Comparison of ENCODE assay signal across 8 cellular contexts in the genomic region with DNA sequence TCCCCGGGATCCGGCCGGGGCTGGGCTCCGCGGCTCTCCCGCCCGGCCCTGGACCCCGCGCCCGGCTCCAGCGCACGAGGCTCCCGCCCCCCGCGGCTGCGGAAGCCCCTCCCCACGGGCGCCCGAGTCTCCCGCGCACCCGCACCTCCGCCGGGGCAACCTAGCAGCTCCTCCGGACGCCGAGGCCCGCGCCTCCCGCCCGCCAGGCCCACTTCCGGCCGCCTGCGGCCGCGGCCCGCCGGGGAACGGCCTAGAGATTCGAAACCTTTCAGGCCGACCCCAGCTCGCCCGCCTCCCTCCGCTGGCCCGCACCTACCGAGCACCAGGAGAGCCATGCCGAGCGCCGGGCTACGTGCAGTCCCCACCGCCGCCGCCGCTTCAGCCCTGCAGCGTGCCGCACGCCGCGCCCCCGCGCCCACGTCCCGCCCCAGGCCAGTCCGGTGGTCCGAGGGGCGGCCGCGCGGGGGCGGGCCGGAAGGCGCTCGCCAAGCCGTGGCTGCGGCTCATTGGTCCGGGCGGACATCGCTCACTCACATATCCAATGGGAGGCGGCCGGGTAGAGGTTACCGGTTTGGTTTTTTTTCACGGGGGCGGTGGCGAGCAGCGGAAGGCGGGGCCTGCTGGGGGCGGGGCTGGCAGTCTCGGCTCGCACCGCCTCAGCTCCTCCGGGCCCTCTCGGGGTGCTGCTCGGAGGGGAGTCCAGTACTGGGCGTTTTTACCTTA. TPM values are rescaled to one million over a fixed set of nuclear protein-coding genes. Genes with fewer than 3 reads are reported as not detected.
A peak's percentile ranks its signal among the peaks of the same experiment; 100 is the strongest.
DNase-seq lines count a peak whose midpoint lies in the region; ATAC-seq and TF ChIP-seq lines count a peak whose summit lies in the region.

A gene with protein sequence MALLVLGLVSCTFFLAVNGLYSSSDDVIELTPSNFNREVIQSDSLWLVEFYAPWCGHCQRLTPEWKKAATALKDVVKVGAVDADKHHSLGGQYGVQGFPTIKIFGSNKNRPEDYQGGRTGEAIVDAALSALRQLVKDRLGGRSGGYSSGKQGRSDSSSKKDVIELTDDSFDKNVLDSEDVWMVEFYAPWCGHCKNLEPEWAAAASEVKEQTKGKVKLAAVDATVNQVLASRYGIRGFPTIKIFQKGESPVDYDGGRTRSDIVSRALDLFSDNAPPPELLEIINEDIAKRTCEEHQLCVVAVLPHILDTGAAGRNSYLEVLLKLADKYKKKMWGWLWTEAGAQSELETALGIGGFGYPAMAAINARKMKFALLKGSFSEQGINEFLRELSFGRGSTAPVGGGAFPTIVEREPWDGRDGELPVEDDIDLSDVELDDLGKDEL (minus strand): TSS at position 424 of the 723 bp plus-strand sequence. CDS start 89 bp downstream, at position 335.

- peaks cover 26% of the 10 kb centered on the region for H3K36me3 Mint-ChIP-seq in T-helper 2 cell treated with Interferon-gamma antibody and Interleukin-4, amounts not matched to agents 5 μg/mL and 100 μg/mL, for 36 hours (ENCODE audit: low read depth)

- H3K27me3 ChIP-seq in ascending aorta (no peaks in the 10 kb centered on the region), right cardiac atrium (ENCODE audit: control insufficient read depth, insufficient read depth) (no peaks in the 10 kb centered on the region), rectal smooth muscle tissue (ENCODE audit: control insufficient read depth, insufficient read depth, low read length) (no peaks in the 10 kb centered on the region), vagina (no peaks in the 10 kb centered on the region)

- H3K4me1 ChIP-seq in ascending aorta: peaks cover 0 to 20% of the 10 kb centered on the region in 2 donors
- peaks cover 11% of the 10 kb centered on the region for H3K4me1 ChIP-seq in right cardiac atrium (ENCODE audit: control insufficient read depth, insufficient read depth, low read length)
- H3K4me1 ChIP-seq in rectal smooth muscle tissue (ENCODE audit: control insufficient read depth, insufficient read depth, low read length): peaks cover 11% of the 10 kb centered on the region
- peaks cover 44% of the 10 kb centered on the region for H3K4me1 ChIP-seq in vagina

- H3K4me3 Mint-ChIP-seq in T-helper 2 cell treated with Interferon-gamma antibody and Interleukin-4, amounts not matched to agents 5 μg/mL and 100 μg/mL, for 36 hours: peak within 1 kb of the TSS; percentile 92

- H3K27ac Mint-ChIP-seq in T-helper 2 cell treated with Interferon-gamma antibody and Interleukin-4, amounts not matched to agents 5 μg/mL and 100 μg/mL, for 36 hours: peak within 1 kb of the TSS; percentile 90

- peak; percentile 64 for ATAC-seq in GM18508 (IDR thresholded peaks at IDR 0.05; ENCODE audit: insufficient read depth, unreplicated experiment)
- ATAC-seq in HG02981 (IDR thresholded peaks at IDR 0.05; ENCODE audit: unreplicated experiment): peak; percentile 90
- peak; percentile 99 to 100 for ATAC-seq in right cardiac atrium

- peak within 1 kb of the TSS; percentile 66 for H3K9ac ChIP-seq in rectal smooth muscle tissue (ENCODE audit: low read length)

- no peaks in the 10 kb centered on the region for H3K9me3 ChIP-seq in ascending aorta
- H3K9me3 ChIP-seq in right cardiac atrium (ENCODE audit: control insufficient read depth, low read length): no peaks in the 10 kb centered on the region
- no peaks in the 10 kb centered on the region for H3K9me3 ChIP-seq in vagina

- peaks cover 33% of the 10 kb centered on the region for H3K4me1 Mint-ChIP-seq in T-helper 2 cell treated with Interferon-gamma antibody and Interleukin-4, amounts not matched to agents 5 μg/mL and 100 μg/mL, for 36 hours (ENCODE audit: low read depth)

- intact Hi-C loops in ascending aorta (cut with DNase I): loop anchor here (1.0 to 5.0 kb wide), 10 partner anchors 96 to 1905 kb away; partner anchors contain the start of genes HPCAL1, LPIN1, NOL10 and ODC1
- intact Hi-C loops in right cardiac atrium (cut with DNase I): no loop called here
- intact Hi-C loops in vagina (cut with DNase I): loop anchor here (10.0 kb wide), 1 partner anchor 642 kb away; no protein-coding TSS in a partner anchor

- H3K4me3 ChIP-seq in ascending aorta (peak within 1 kb of the TSS; percentile 68 to 74), right cardiac atrium (ENCODE audit: low read length) (peak within 1 kb of the TSS; percentile 65), rectal smooth muscle tissue (ENCODE audit: low read length) (peak within 1 kb of the TSS; percentile 80), vagina (peak within 1 kb of the TSS; percentile 68 to 90)

- DNase-seq in NCI-H2029 (lab: John Stamatoyannopoulos, UW): peak; percentile 89
- DNase-seq in T-helper 2 cell treated with Interferon-gamma antibody and Interleukin-4, amounts not matched to agents 5 μg/mL and 100 μg/mL, for 36 hours (ENCODE audit: low spot score): peak; percentile 96
- peak; percentile 89 to 98 for DNase-seq in ascending aorta (ENCODE audit: low spot score in 2 of 2)
- peak; percentile 97 to 99 (median 99) for DNase-seq in right cardiac atrium
- peak in 1 of 2 donors; percentile 97 for DNase-seq in vagina (ENCODE audit: extremely low spot score in 2 of 2)

- no peaks in the 10 kb centered on the region for H3K36me3 ChIP-seq in ascending aorta
- no peaks in the 10 kb centered on the region for H3K36me3 ChIP-seq in rectal smooth muscle tissue (ENCODE audit: control insufficient read depth, insufficient read depth, low read length)
- H3K36me3 ChIP-seq in vagina: no peaks in the 10 kb centered on the region

- H3K27ac ChIP-seq in ascending aorta: peak within 1 kb of the TSS; percentile 71 to 81
- peak within 1 kb of the TSS; percentile 50 for H3K27ac ChIP-seq in right cardiac atrium (ENCODE audit: low read length)
- H3K27ac ChIP-seq in rectal smooth muscle tissue (ENCODE audit: low read depth, low read length): peak within 1 kb of the TSS; percentile 77
- H3K27ac ChIP-seq in vagina: peak within 1 kb of the TSS; percentile 83

- H3K27me3 Mint-ChIP-seq in T-helper 2 cell treated with Interferon-gamma antibody and Interleukin-4, amounts not matched to agents 5 μg/mL and 100 μg/mL, for 36 hours (ENCODE audit: low read depth): peaks cover 18% of the 10 kb centered on the region

- TF ChIP-seq POLR2A in vagina (IDR thresholded peaks at IDR 0.05): peak in 1 of 2 donors; percentile 69

- TF ChIP-seq CTCF in ascending aorta (IDR thresholded peaks at IDR 0.05): peak in 1 of 3 experiments; percentile 43
- TF ChIP-seq CTCF in vagina (IDR thresholded peaks at IDR 0.05): no peak

- H3K9me3 Mint-ChIP-seq in T-helper 2 cell treated with Interferon-gamma antibody and Interleukin-4, amounts not matched to agents 5 μg/mL and 100 μg/mL, for 36 hours: no peaks in the 10 kb centered on the region

- WGBS in right cardiac atrium: under 1% methylated on average over 94 of the region's 94 CpGs

RNA-seq across cellular contexts. Expression of the gene that starts here (rescaled TPM):
- 56.4 TPM for total RNA-seq in ascending aorta
- total RNA-seq in right cardiac atrium: 100 to 1,000 TPM in 3 of 4 donors, 10 to 100 TPM in 1; 86.7 to 148 (median 133) TPM
- 75.7 TPM for polyA plus RNA-seq in right cardiac atrium
- 55.0 TPM for total RNA-seq in vagina

Comparison
In these comparisons a context has a peak if more than half of its experiments do, and no peak if none do; other contexts are left out.
1. intact Hi-C loops: an anchor here in ascending aorta (1.0 to 5.0 kb wide) and vagina (10.0 kb wide); none called in right cardiac atrium.